ENCODE assay signal across 14 cellular contexts in the genomic region with DNA sequence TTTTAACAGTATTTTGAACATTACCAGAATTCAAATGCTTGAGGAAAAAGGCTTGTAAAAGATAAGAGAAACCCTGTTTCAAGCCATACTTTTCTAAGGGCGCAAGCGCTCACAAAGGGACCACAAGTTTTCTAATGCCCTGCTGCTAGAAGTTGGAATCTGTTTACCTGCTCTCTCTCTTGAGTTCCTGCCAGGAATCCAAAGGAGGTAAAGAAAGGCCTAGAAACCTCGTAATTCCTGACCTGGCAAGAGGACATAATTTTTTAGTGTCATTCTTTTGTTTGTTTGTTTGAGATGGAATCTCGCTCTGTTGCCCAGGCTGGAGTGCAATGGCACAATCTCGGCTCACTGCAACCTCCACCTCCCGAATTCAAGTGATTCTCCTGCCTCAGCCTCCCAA. TPM values are rescaled to one million over a fixed set of nuclear protein-coding genes. Genes with fewer than 3 reads are reported as not detected.
DNase-seq lines count a peak whose midpoint lies in the region; ATAC-seq and TF ChIP-seq lines count a peak whose summit lies in the region.
"Had no signal": no experiment of that assay in that cellular context is flagged by ENCODE, and none has a peak within 500 bp of the region (broad histone marks: within the 10 kb centered on the region; RNA-seq: fewer than 3 reads in every experiment).

No MANE protein-coding gene starts in this region.

- no peak overlapping the region for H3K4me2 ChIP-seq in DND-41 (ENCODE audit: insufficient read depth, low read length)
- H3K4me2 ChIP-seq in OCI-LY7 (ENCODE audit: low read length), result no peak overlapping the region
- H3K4me2 ChIP-seq: GM23338 had no signal

- H4K20me1 ChIP-seq in DND-41 (ENCODE audit: insufficient read depth, low read length), result no peaks in the 10 kb centered on the region
- no peaks in the 10 kb centered on the region for H4K20me1 ChIP-seq in OCI-LY7 (ENCODE audit: insufficient read depth, low read length)

- peaks cover 26 to 28% of the 10 kb centered on the region in 2 donors for H3K4me1 Mint-ChIP-seq in immature natural killer cell

- no peak for ATAC-seq in DND-41 (ENCODE audit: insufficient read depth, low read depth)
- ATAC-seq: GM12878, GM23338 had no signal

- intact Hi-C loops in OCI-LY7 (cut with micrococcal nuclease; ENCODE audit: unreplicated experiment), result no loop called here

- POLR2A ChIA-PET in OCI-LY7 (lab: Charles Lee), result no interaction called here

- no TSS peak for BruUV-seq in OCI-LY7 (replicated peaks; lab: Mats Ljungman, UMichigan)

- H3K79me2 ChIP-seq in DND-41 (ENCODE audit: insufficient read depth, low read length) (peaks cover 21% of the 10 kb centered on the region), OCI-LY7 (ENCODE audit: insufficient read depth, low read depth, low read length) (peaks cover 16% of the 10 kb centered on the region)

- H3K27ac ChIP-seq in C4-2B (peak overlapping the region; percentile 94), DND-41 (ENCODE audit: low read length) (no peak overlapping the region), OCI-LY7 (ENCODE audit: low read depth, low read length, poor library complexity, severe bottlenecking) (no peak overlapping the region)

- H3K9me2 ChIP-seq in OCI-LY7 (ENCODE audit: insufficient read depth, low read length), result no peaks in the 10 kb centered on the region

- peak overlapping the region in 3 of 5 donors; percentile 20 to 96 (median 91) for H3K4me3 Mint-ChIP-seq in immature natural killer cell
- H3K4me3 Mint-ChIP-seq: CD14-positive monocyte had no signal

- H2AFZ ChIP-seq in DND-41 (ENCODE audit: low read depth, low read length) (peak overlapping the region; percentile 89), OCI-LY7 (ENCODE audit: low read length) (peak overlapping the region; percentile 95; the same call in 1 of the 2 replicates)
- H2AFZ ChIP-seq: GM23338 had no signal

- peaks cover 0 to 3% (median under 1%) of the 10 kb centered on the region in 3 donors for H3K36me3 Mint-ChIP-seq in immature natural killer cell
- H3K36me3 Mint-ChIP-seq: CD14-positive monocyte had no signal

- H3K27me3 Mint-ChIP-seq in immature natural killer cell (ENCODE audit: low read depth in 3 of 3), result peaks cover 1 to 5% (median 3%) of the 10 kb centered on the region in 3 donors
- H3K27me3 Mint-ChIP-seq: CD8-positive, alpha-beta memory T cell had no signal

- DNase-seq in DND-41, result no peak
- DNase-seq in OCI-LY7 (ENCODE audit: low spot score), result no peak
- DNase-seq in immature natural killer cell, result no peak
- DNase-seq in amniotic stem cell (lab: John Stamatoyannopoulos, UW), result no peak
- no peak for DNase-seq in NCI-H128 (lab: John Stamatoyannopoulos, UW; ENCODE audit: unreplicated experiment)
- DNase-seq in stimulated activated CD4-positive, alpha-beta T cell treated with anti-CD3 and anti-CD28 coated beads, Interleukin-15, amount 100 ng/mL, for 24 hours, result no peak
- DNase-seq: BE2C; CD8-positive, alpha-beta memory T cell; DMS 273 treated with DMSO at 0.1 percent for 48 hours; H7 had no signal

- no peaks in the 10 kb centered on the region for H3K9me3 Mint-ChIP-seq in immature natural killer cell
- H3K9me3 Mint-ChIP-seq: CD14-positive monocyte; CD8-positive, alpha-beta memory T cell; GM23338 had no signal

- no peaks in the 10 kb centered on the region for H3K9me3 ChIP-seq in DND-41 (ENCODE audit: insufficient read depth, low read length, severe bottlenecking)
- no peaks in the 10 kb centered on the region for H3K9me3 ChIP-seq in OCI-LY7 (ENCODE audit: low read length)
- H3K9me3 ChIP-seq: BE2C had no signal

- H3K27me3 ChIP-seq in DND-41 (ENCODE audit: insufficient read depth, low read length, poor library complexity), result no peaks in the 10 kb centered on the region
- H3K27me3 ChIP-seq: BE2C had no signal

- H3K36me3 ChIP-seq in DND-41 (ENCODE audit: insufficient read depth, low read length) (0 out of 2 replicates have a peak, but pooled peaks cover 2% of the 10 kb centered on the region), OCI-LY7 (ENCODE audit: insufficient read depth, low read length) (peaks cover 4% of the 10 kb centered on the region; the same call in 1 of the 2 replicates)
- H3K36me3 ChIP-seq: BE2C had no signal

- no peak overlapping the region for H3K9ac ChIP-seq in DND-41 (ENCODE audit: low read depth, low read length)

- H3K27ac Mint-ChIP-seq in immature natural killer cell, result no peak overlapping the region

- no peak for TF ChIP-seq CTCF in C4-2B (conservative IDR thresholded peaks at IDR 0.05)
- no peak for TF ChIP-seq CTCF in DND-41 (IDR thresholded peaks at IDR 0.05; ENCODE audit: borderline replicate concordance, extremely low read depth, low read length, poor library complexity, severe bottlenecking)
- TF ChIP-seq CTCF in OCI-LY7 (conservative IDR thresholded peaks at IDR 0.05; ENCODE audit: low read length), result no peak

- no peak overlapping the region for H3K4me3 ChIP-seq in DND-41 (ENCODE audit: low read depth in 1 of 2, low read length in 2 of 2)
- H3K4me3 ChIP-seq in OCI-LY7 (ENCODE audit: low read depth, low read length, poor library complexity, severe bottlenecking), result no peak overlapping the region
- H3K4me3 ChIP-seq: GM23338 had no signal

- H3K4me1 ChIP-seq in DND-41 (ENCODE audit: insufficient read depth, low read length) (peaks cover 21% of the 10 kb centered on the region), OCI-LY7 (ENCODE audit: insufficient read depth, low read length, poor library complexity, severe bottlenecking) (peaks cover 12% of the 10 kb centered on the region)
- H3K4me1 ChIP-seq: BE2C had no signal

- CTCF ChIA-PET in OCI-LY7 (lab: Charles Lee; ENCODE audit: unreplicated experiment), result no interaction called here

RNA-seq across cellular contexts. Expression of a gene that starts 1.4 kb away (rescaled TPM):
- total RNA-seq in OCI-LY7 (2014; rRNA removed; shearing (Covaris generic)), result 10.2 and 15.5 TPM in 2 replicates
- 13.1 and 13.5 TPM in 2 replicates for total RNA-seq in OCI-LY7 (2022)
- 10 to 100 TPM; 22.8 to 29.3 (median 24.2) TPM for polyA plus RNA-seq in immature natural killer cell
